18 cellular contexts compared by ENCODE assay signal in the genomic region with DNA sequence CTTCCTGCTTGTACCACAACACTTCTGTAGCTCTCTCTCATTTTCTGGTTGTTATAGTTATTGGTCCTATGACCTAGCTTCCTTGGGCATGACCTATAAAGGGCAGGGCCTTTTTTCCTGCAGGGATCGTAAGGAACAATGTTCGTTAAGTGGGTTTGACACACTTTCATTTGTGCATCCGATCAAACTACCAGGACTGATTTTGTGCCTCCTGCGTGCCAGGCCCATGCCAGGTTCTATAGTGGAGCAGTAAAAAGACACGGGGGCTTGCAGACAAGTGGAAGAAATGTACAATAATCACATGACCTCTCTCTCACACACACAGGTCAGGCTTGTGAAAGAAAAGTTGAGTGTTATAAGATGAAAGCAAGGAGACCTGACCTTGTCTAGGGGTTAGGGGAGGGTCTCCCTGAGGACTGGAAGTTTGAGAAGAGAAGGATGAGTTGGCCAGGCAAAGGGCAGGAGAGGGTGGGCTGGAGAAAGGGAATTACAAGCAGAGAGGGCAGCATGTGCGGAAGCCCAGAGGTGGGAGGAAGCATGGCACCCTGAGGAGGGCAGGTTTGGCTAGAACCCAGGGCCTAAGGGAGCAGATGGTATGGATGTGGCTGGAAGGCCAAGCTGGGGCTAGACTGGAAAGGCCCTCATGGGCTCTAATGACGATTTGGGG.
"Had no signal": no experiment of that assay in that cellular context is flagged by ENCODE, and none has a peak within 500 bp of the region (broad histone marks: within the 10 kb centered on the region; RNA-seq: fewer than 3 reads in every experiment).

No MANE protein-coding gene starts in this region.

- H3K36me3 Mint-ChIP-seq: memory B cell; naive thymus-derived CD4-positive, alpha-beta T cell; stimulated activated naive B cell treated with anti-CD40 and anti-IgM and Interleukin-4, amounts not matched to agents 10 μg/mL and 1 μg/mL and 100 μg/mL, for 72 hours had no signal

- H3K4me3 ChIP-seq: coronary artery, gastrocnemius medialis, heart left ventricle, mucosa of descending colon had no signal

- ATAC-seq: activated CD4-positive, CD25-positive, alpha-beta regulatory T cell treated with anti-CD3 and anti-CD28 coated beads, Interleukin-2, amount 50 U/mL, for 24 hours; gastrocnemius medialis; heart left ventricle; left ventricle myocardium superior; mucosa of descending colon; naive thymus-derived CD4-positive, alpha-beta T cell; stimulated activated naive B cell treated with anti-CD40 and anti-IgM and Interleukin-4, amounts not matched to agents 10 μg/mL and 1 μg/mL and 100 μg/mL, for 72 hours had no signal

- H3K27ac ChIP-seq: brain microvascular endothelial cell, coronary artery, gastrocnemius medialis, heart left ventricle, neutrophil had no signal

- H3K27ac Mint-ChIP-seq: activated CD4-positive, alpha-beta T cell treated with anti-CD3 and anti-CD28 coated beads, Interleukin-2, amount 10 ng/mL, durations not matched to agents 7 days and 5 days; activated T-cell treated with anti-CD3 and anti-CD28 coated beads, Interleukin-2, amount 50 U/mL, for 24 hours; activated T-helper 2 cell treated with anti-CD3 and anti-CD28 coated beads, Interferon-gamma antibody, Interleukin-2, Interleukin-4, amounts not matched to agents 10 μg/mL and 5 μg/mL and 100 μg/mL, durations not matched to agents 14 hours and 24 hours and 36 hours; memory B cell; naive thymus-derived CD4-positive, alpha-beta T cell; stimulated activated naive B cell treated with anti-CD40 and anti-IgM and Interleukin-4, amounts not matched to agents 10 μg/mL and 1 μg/mL and 100 μg/mL, for 72 hours; T-helper 1 cell treated with Interleukin-12 subunit alpha and Interleukin-12 subunit beta and Interleukin-4 antibody, amounts not matched to agents 30 μg/mL and 1 μg/mL, for 36 hours had no signal

- H3K4me1 ChIP-seq: gastrocnemius medialis had no signal

- H3K4me3 Mint-ChIP-seq: activated CD4-positive, alpha-beta T cell treated with anti-CD3 and anti-CD28 coated beads, Interleukin-2, amount 10 ng/mL, durations not matched to agents 7 days and 5 days; activated T-cell treated with anti-CD3 and anti-CD28 coated beads, Interleukin-2, amount 50 U/mL, for 24 hours; memory B cell; naive thymus-derived CD4-positive, alpha-beta T cell; stimulated activated naive B cell treated with anti-CD40 and anti-IgM and Interleukin-4, amounts not matched to agents 10 μg/mL and 1 μg/mL and 100 μg/mL, for 72 hours; T-helper 1 cell treated with Interleukin-12 subunit alpha and Interleukin-12 subunit beta and Interleukin-4 antibody, amounts not matched to agents 30 μg/mL and 1 μg/mL, for 36 hours had no signal

- H3K9me3 Mint-ChIP-seq: activated CD4-positive, alpha-beta T cell treated with anti-CD3 and anti-CD28 coated beads, Interleukin-2, amount 10 ng/mL, durations not matched to agents 7 days and 5 days; activated T-cell treated with anti-CD3 and anti-CD28 coated beads, Interleukin-2, amount 50 U/mL, for 24 hours; activated T-helper 2 cell treated with anti-CD3 and anti-CD28 coated beads, Interferon-gamma antibody, Interleukin-2, Interleukin-4, amounts not matched to agents 10 μg/mL and 5 μg/mL and 100 μg/mL, durations not matched to agents 14 hours and 24 hours and 36 hours; memory B cell; naive thymus-derived CD4-positive, alpha-beta T cell; stimulated activated naive B cell treated with anti-CD40 and anti-IgM and Interleukin-4, amounts not matched to agents 10 μg/mL and 1 μg/mL and 100 μg/mL, for 72 hours; T-helper 1 cell treated with Interleukin-12 subunit alpha and Interleukin-12 subunit beta and Interleukin-4 antibody, amounts not matched to agents 30 μg/mL and 1 μg/mL, for 36 hours had no signal

- H3K4me1 Mint-ChIP-seq: activated CD4-positive, alpha-beta T cell treated with anti-CD3 and anti-CD28 coated beads, Interleukin-2, amount 10 ng/mL, durations not matched to agents 7 days and 5 days; memory B cell; naive thymus-derived CD4-positive, alpha-beta T cell; stimulated activated naive B cell treated with anti-CD40 and anti-IgM and Interleukin-4, amounts not matched to agents 10 μg/mL and 1 μg/mL and 100 μg/mL, for 72 hours had no signal

- H3K36me3 ChIP-seq: brain microvascular endothelial cell, gastrocnemius medialis, heart left ventricle, neutrophil had no signal

- H3K27me3 ChIP-seq: brain microvascular endothelial cell had no signal

- DNase-seq: activated naive CD4-positive, alpha-beta T cell treated with Interleukin-2 at 50 U/mL for 16 hours; activated T-cell treated with anti-CD3 and anti-CD28 coated beads, Interleukin-2, amount 50 U/mL, for 24 hours; aorta; brain microvascular endothelial cell; gastrocnemius medialis; heart left ventricle; kidney glomerular epithelial cell; left ventricle myocardium superior; mucosa of descending colon; naive thymus-derived CD4-positive, alpha-beta T cell; stimulated activated naive B cell treated with anti-CD40 and anti-IgM and Interleukin-4, amounts not matched to agents 10 μg/mL and 1 μg/mL and 100 μg/mL, for 72 hours had no signal

- H3K9me3 ChIP-seq: gastrocnemius medialis, heart left ventricle, mucosa of descending colon, neutrophil had no signal
